ENCODE assay signal across 5 cellular contexts in genomic region chrY:24569725-24570442, GRCh38. TPM values are rescaled to one million over a fixed set of nuclear protein-coding genes. Genes with fewer than 3 reads are reported as not detected.
"Had no signal": no experiment of that assay in that cellular context is flagged by ENCODE, and none has a peak within 500 bp of the region (broad histone marks: within the 10 kb centered on the region; RNA-seq: fewer than 3 reads in every experiment).

No MANE protein-coding gene starts in this region.

RNA-seq across cellular contexts. Expression of gene BPY2B, which starts 47.9 kb away (rescaled TPM):
- total RNA-seq: HT-29, HT1080, IMR-90, K562 had no signal
- polyA plus RNA-seq: IgD-negative memory B cell, IMR-90, K562 had no signal
